14 cellular contexts compared by ENCODE assay signal in genomic region chr7:40673285-40673684, GRCh38.
DNase-seq lines count a peak whose midpoint lies in the region; ATAC-seq and TF ChIP-seq lines count a peak whose summit lies in the region.
"Had no signal": no experiment of that assay in that cellular context is flagged by ENCODE, and none has a peak within 500 bp of the region (broad histone marks: within the 10 kb centered on the region; RNA-seq: fewer than 3 reads in every experiment).

No MANE protein-coding gene starts in this region.

- H3K27ac ChIP-seq in RWPE1 = no peak overlapping the region
- H3K27ac ChIP-seq: A549, transverse colon had no signal

- H3K4me3 ChIP-seq in epithelial cell of esophagus (ENCODE audit: low read length) = no peak overlapping the region
- H3K4me3 ChIP-seq: A549, transverse colon had no signal

- DNase-seq in activated T-cell treated with anti-CD3 and anti-CD28 coated beads, Interleukin-2, amount 50 U/mL, for 24 hours = no peak
- DNase-seq in activated T-cell treated with anti-CD3 and anti-CD28 coated beads, Interleukin-2, amount 50 U/mL, for 48 hours = no peak
- DNase-seq in RWPE1 (ENCODE audit: low spot score) (peak; percentile 17), epithelial cell of esophagus (ENCODE audit: low read depth) (peak; percentile 57), stromal cell of bone marrow (ENCODE audit: low read depth) (peak; percentile 73), NCI-H510A (lab: John Stamatoyannopoulos, UW) (no peak)
- DNase-seq: effector memory CD8-positive, alpha-beta T cell; kidney; stimulated activated CD4-positive, alpha-beta T cell treated with anti-CD3 and anti-CD28 coated beads, Interleukin-4, amount 100 ng/mL, for 4 hours; transverse colon had no signal

- H3K27me3 Mint-ChIP-seq in activated T-cell treated with anti-CD3 and anti-CD28 coated beads, Interleukin-2, amount 50 U/mL, for 24 hours = no peaks in the 10 kb centered on the region
- H3K27me3 Mint-ChIP-seq: effector memory CD8-positive, alpha-beta T cell had no signal

- POLR2A ChIA-PET in RWPE1 (lab: Yijun Ruan, JAX; ENCODE audit: low non-redundant PET) = no interaction called here

- ATAC-seq in HG03460 (IDR thresholded peaks at IDR 0.05; ENCODE audit: unreplicated experiment) (no peak), GM21619 (IDR thresholded peaks at IDR 0.05; ENCODE audit: unreplicated experiment) (no peak)
- ATAC-seq: A549; effector memory CD8-positive, alpha-beta T cell had no signal

- peaks cover 3% of the 10 kb centered on the region for H3K9me3 Mint-ChIP-seq in activated T-cell treated with anti-CD3 and anti-CD28 coated beads, Interleukin-2, amount 50 U/mL, for 24 hours
- H3K9me3 Mint-ChIP-seq: activated T-helper 2 cell treated with anti-CD3 and anti-CD28 coated beads, Interferon-gamma antibody, Interleukin-2, Interleukin-4, amounts not matched to agents 10 μg/mL and 5 μg/mL and 100 μg/mL, durations not matched to agents 14 hours and 24 hours and 36 hours had no signal

- H3K36me3 Mint-ChIP-seq in activated T-cell treated with anti-CD3 and anti-CD28 coated beads, Interleukin-2, amount 50 U/mL, for 24 hours (ENCODE audit: low read depth) = no peaks in the 10 kb centered on the region

- no peak for TF ChIP-seq CTCF in RWPE1 (conservative IDR thresholded peaks at IDR 0.05; ENCODE audit: low read depth)
- TF ChIP-seq CTCF in epithelial cell of esophagus (IDR thresholded peaks at IDR 0.05; ENCODE audit: insufficient read depth, low read depth, low read length, missing control alignments) = no peak

- H3K27ac Mint-ChIP-seq in activated T-cell treated with anti-CD3 and anti-CD28 coated beads, Interleukin-2, amount 50 U/mL, for 24 hours = peak overlapping the region; percentile 61
- H3K27ac Mint-ChIP-seq: activated T-helper 2 cell treated with anti-CD3 and anti-CD28 coated beads, Interferon-gamma antibody, Interleukin-2, Interleukin-4, amounts not matched to agents 10 μg/mL and 5 μg/mL and 100 μg/mL, durations not matched to agents 14 hours and 24 hours and 36 hours; effector memory CD8-positive, alpha-beta T cell had no signal

- CTCF ChIA-PET in RWPE1 (lab: Yijun Ruan, JAX) = no interaction called here

- H3K4me1 Mint-ChIP-seq in activated T-cell treated with anti-CD3 and anti-CD28 coated beads, Interleukin-2, amount 50 U/mL, for 24 hours (ENCODE audit: low read depth) = peaks cover 11% of the 10 kb centered on the region

- no peak overlapping the region for H3K4me3 Mint-ChIP-seq in activated T-cell treated with anti-CD3 and anti-CD28 coated beads, Interleukin-2, amount 50 U/mL, for 24 hours
- H3K4me3 Mint-ChIP-seq: effector memory CD8-positive, alpha-beta T cell had no signal

Comparison
In these comparisons a context has a peak if more than half of its experiments do, and no peak if none do; other contexts are left out.
1. DNase-seq: peak in RWPE1 (single experiment), epithelial cell of esophagus (single experiment) and stromal cell of bone marrow (single experiment); none in activated T-cell treated with anti-CD3 and anti-CD28 coated beads, Interleukin-2, amount 50 U/mL, for 24 hours (single experiment), activated T-cell treated with anti-CD3 and anti-CD28 coated beads, Interleukin-2, amount 50 U/mL, for 48 hours (0 of 2) and NCI-H510A (single experiment).